In genomic region chr5:759111-759741, GRCh38 we compare ENCODE assay signal across 8 cellular contexts. TPM values are rescaled to one million over a fixed set of nuclear protein-coding genes. Genes with fewer than 3 reads are reported as not detected.
A peak's percentile ranks its signal among the peaks of the same experiment; 100 is the strongest.
DNase-seq lines count a peak whose midpoint lies in the region; ATAC-seq and TF ChIP-seq lines count a peak whose summit lies in the region.

No MANE protein-coding gene starts in this region.

- H3K4me3 Mint-ChIP-seq in activated CD4-positive, alpha-beta T cell treated with anti-CD3 and anti-CD28 coated beads, Interleukin-2, amount 10 ng/mL, durations not matched to agents 24 days and 14 days, result no peak overlapping the region

- no peaks in the 10 kb centered on the region for H3K27me3 Mint-ChIP-seq in activated CD4-positive, alpha-beta T cell treated with anti-CD3 and anti-CD28 coated beads, Interleukin-2, amount 10 ng/mL, durations not matched to agents 24 days and 14 days

- peaks cover 21 to 27% of the 10 kb centered on the region in 2 donors for H3K4me1 ChIP-seq in gastrocnemius medialis

- no peaks in the 10 kb centered on the region for H3K27me3 ChIP-seq in gastrocnemius medialis

- H3K36me3 Mint-ChIP-seq in activated CD4-positive, alpha-beta T cell treated with anti-CD3 and anti-CD28 coated beads, Interleukin-2, amount 10 ng/mL, durations not matched to agents 24 days and 14 days (ENCODE audit: low read depth), result no peaks in the 10 kb centered on the region

- in situ Hi-C loops in gastrocnemius medialis (cut with MboI; ENCODE audit: low sequenced_read_pairs in 4 of 4), result no loop called here

- H3K4me3 ChIP-seq in gastrocnemius medialis, result peak overlapping the region; percentile 31 to 52 (median 40)

- peak; percentile 71 to 84 for ATAC-seq in gastrocnemius medialis
- ATAC-seq in HG03108 (IDR thresholded peaks at IDR 0.05; ENCODE audit: unreplicated experiment), result no peak

- no peaks in the 10 kb centered on the region for H3K36me3 ChIP-seq in gastrocnemius medialis

- DNase-seq in HT-29 (ENCODE audit: low spot score) (peak; percentile 95), foreskin melanocyte (peak; percentile 11), gastrocnemius medialis (peak in 1 of 2 donors; percentile 36), amniotic stem cell (lab: John Stamatoyannopoulos, UW) (no peak), SHP77 treated with DMSO at 0.1 percent for 48 hours (lab: John Stamatoyannopoulos, UW) (no peak), GM10266 (ENCODE audit: extremely low spot score) (no peak)
- peak; percentile 71 for DNase-seq in activated CD4-positive, alpha-beta T cell treated with anti-CD3 and anti-CD28 coated beads, Interleukin-2, amount 10 ng/mL, durations not matched to agents 24 days and 14 days

- H3K9me3 Mint-ChIP-seq in activated CD4-positive, alpha-beta T cell treated with anti-CD3 and anti-CD28 coated beads, Interleukin-2, amount 10 ng/mL, durations not matched to agents 24 days and 14 days, result no peaks in the 10 kb centered on the region

- intact Hi-C loops in activated CD4-positive, alpha-beta T cell treated with anti-CD3 and anti-CD28 coated beads, Interleukin-2, amount 10 ng/mL, durations not matched to agents 24 days and 14 days (cut with micrococcal nuclease), result no loop called here
- intact Hi-C loops in gastrocnemius medialis (cut with DNase I; ENCODE audit: low total_unique reads), result no loop called here

- peaks cover 4% of the 10 kb centered on the region for H3K4me1 Mint-ChIP-seq in activated CD4-positive, alpha-beta T cell treated with anti-CD3 and anti-CD28 coated beads, Interleukin-2, amount 10 ng/mL, durations not matched to agents 24 days and 14 days

- H3K27ac Mint-ChIP-seq in activated CD4-positive, alpha-beta T cell treated with anti-CD3 and anti-CD28 coated beads, Interleukin-2, amount 10 ng/mL, durations not matched to agents 24 days and 14 days, result no peak overlapping the region

- peak overlapping the region in 3 of 4 donors; percentile 3 to 43 (median 3) for H3K27ac ChIP-seq in gastrocnemius medialis

- no peak for TF ChIP-seq CTCF in gastrocnemius medialis (IDR thresholded peaks at IDR 0.05 in 4 of 5, conservative IDR thresholded peaks at IDR 0.05 in 1 of 5)
- TF ChIP-seq CTCF in GM10266 (IDR thresholded peaks at IDR 0.05; ENCODE audit: control insufficient read depth, insufficient read depth, low read depth, missing control alignments), result no peak

- TF ChIP-seq POLR2A in gastrocnemius medialis (IDR thresholded peaks at IDR 0.05), result no peak

- H3K9me3 ChIP-seq in gastrocnemius medialis, result no peaks in the 10 kb centered on the region

RNA-seq across cellular contexts. Expression of gene ZDHHC11B, which starts 25.3 kb away (rescaled TPM):
- 3.7 and 5.2 TPM in 2 replicates for total RNA-seq in HT-29 (2014; rRNA removed; shearing (Covaris generic))
- total RNA-seq in activated CD4-positive, alpha-beta T cell treated with anti-CD3 and anti-CD28 coated beads, Interleukin-2, amount 10 ng/mL, durations not matched to agents 24 days and 14 days, result not detected in 2 replicates
- total RNA-seq in gastrocnemius medialis, result 1 to 10 TPM in 2 of 4 donors, under 1 TPM in 2; 0.24 to 1.2 (median 0.71) TPM

Comparison
In these comparisons a context has a peak if more than half of its experiments do, and no peak if none do; other contexts are left out.
1. DNase-seq: peak in HT-29 (single experiment), activated CD4-positive, alpha-beta T cell treated with anti-CD3 and anti-CD28 coated beads, Interleukin-2, amount 10 ng/mL, durations not matched to agents 24 days and 14 days (single experiment) and foreskin melanocyte (single experiment); none in amniotic stem cell (single experiment), SHP77 treated with DMSO at 0.1 percent for 48 hours (single experiment) and GM10266 (single experiment).